Comparison of ENCODE assay signal across 10 cellular contexts in the genomic region with DNA sequence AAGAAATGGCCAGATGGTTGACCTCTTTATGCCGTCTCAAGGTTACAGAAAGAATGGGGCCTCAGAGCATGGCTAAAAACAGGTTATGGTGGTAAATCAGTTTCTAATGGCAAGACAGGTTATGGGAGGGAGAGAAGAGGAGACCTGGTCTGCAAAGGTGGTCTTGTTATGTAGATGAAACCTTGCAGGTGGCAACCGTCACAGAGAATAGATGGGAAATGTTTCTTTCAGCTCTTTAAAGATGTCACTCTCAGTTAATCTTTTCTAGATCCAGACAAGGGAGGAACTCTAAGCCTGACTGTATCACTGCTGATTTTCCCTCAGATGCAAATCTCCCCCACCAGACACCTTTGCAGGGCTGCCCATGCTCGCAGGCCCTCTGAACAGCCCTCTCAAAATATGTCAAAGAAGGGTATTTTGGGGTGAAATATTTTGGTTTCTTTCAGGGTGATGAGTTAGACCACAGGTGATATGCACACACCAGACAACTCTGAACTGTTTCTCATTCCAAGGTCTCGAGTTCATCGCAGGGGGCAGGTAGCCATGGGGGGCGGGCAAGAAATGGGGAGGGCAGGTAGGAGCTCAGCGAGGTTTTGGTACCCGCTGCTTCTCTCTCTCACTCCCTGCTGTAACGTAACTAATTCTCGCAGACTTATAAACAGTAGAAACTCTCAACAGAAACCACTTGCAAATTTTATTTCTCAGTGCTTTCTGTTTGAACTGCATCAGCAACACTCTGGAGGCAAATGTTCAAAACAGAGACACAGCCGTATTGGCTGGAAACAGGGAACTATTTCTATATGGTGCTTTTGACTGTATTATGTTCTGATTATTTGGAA. TPM values are rescaled to one million over a fixed set of nuclear protein-coding genes. Genes with fewer than 3 reads are reported as not detected.
DNase-seq lines count a peak whose midpoint lies in the region; ATAC-seq and TF ChIP-seq lines count a peak whose summit lies in the region.
"Had no signal": no experiment of that assay in that cellular context is flagged by ENCODE, and none has a peak within 500 bp of the region (broad histone marks: within the 10 kb centered on the region; RNA-seq: fewer than 3 reads in every experiment).

No MANE protein-coding gene starts in this region.

- TF ChIP-seq CTCF in H9 (conservative IDR thresholded peaks at IDR 0.05) (no peak), tibial artery (IDR thresholded peaks at IDR 0.05) (no peak)

- no peak for ATAC-seq in activated CD4-positive, alpha-beta T cell treated with anti-CD3 and anti-CD28 coated beads for 36 hours
- ATAC-seq in HG03457 (IDR thresholded peaks at IDR 0.05; ENCODE audit: unreplicated experiment) (peak; percentile 69), left lobe of liver (no peak)
- peak; percentile 18 to 44 for ATAC-seq in stimulated activated naive B cell treated with anti-CD40 and anti-IgM and Interleukin-4, amounts not matched to agents 10 μg/mL and 1 μg/mL and 100 μg/mL, for 72 hours (replicated peaks)

- H3K79me1 ChIP-seq in H9 (ENCODE audit: insufficient read depth, low read depth, low read length, poor library complexity, severe bottlenecking) = no peaks in the 10 kb centered on the region

- H4K91ac ChIP-seq in H9 (ENCODE audit: insufficient read length, low read depth, low read length) = no peak overlapping the region

- CTCF ChIA-PET in activated CD4-positive, alpha-beta T cell treated with anti-CD3 and anti-CD28 coated beads for 36 hours (lab: Charles Lee) = no interaction called here

- H3K4me2 ChIP-seq in H9 (ENCODE audit: insufficient read depth, insufficient read length, low read length) = peak overlapping the region; percentile 38

- no peaks in the 10 kb centered on the region for H3K27me3 Mint-ChIP-seq in activated CD4-positive, alpha-beta T cell treated with anti-CD3 and anti-CD28 coated beads, Interleukin-2, amount 10 ng/mL, durations not matched to agents 24 days and 14 days
- no peaks in the 10 kb centered on the region for H3K27me3 Mint-ChIP-seq in activated CD4-positive, alpha-beta T cell treated with anti-CD3 and anti-CD28 coated beads for 36 hours
- peaks cover 4% of the 10 kb centered on the region for H3K27me3 Mint-ChIP-seq in H9 (ENCODE audit: low read depth)
- no peaks in the 10 kb centered on the region for H3K27me3 Mint-ChIP-seq in stimulated activated naive B cell treated with anti-CD40 and anti-IgM and Interleukin-4, amounts not matched to agents 10 μg/mL and 1 μg/mL and 100 μg/mL, for 72 hours

- peak overlapping the region; percentile 62 for H3K18ac ChIP-seq in H9 (ENCODE audit: insufficient read length, low read depth, low read length)

- H4K8ac ChIP-seq in H9 (replicated peaks; ENCODE audit: insufficient read length, low read depth, low read length) = no peak overlapping the region

- intact Hi-C loops in activated CD4-positive, alpha-beta T cell treated with anti-CD3 and anti-CD28 coated beads, Interleukin-2, amount 10 ng/mL, durations not matched to agents 24 days and 14 days (cut with micrococcal nuclease) = no loop called here
- intact Hi-C loops in activated CD4-positive, alpha-beta T cell treated with anti-CD3 and anti-CD28 coated beads for 36 hours (cut with DNase I, micrococcal nuclease) = no loop called here
- intact Hi-C loops in tibial artery (cut with DNase I; ENCODE audit: low total_unique reads) = no loop called here

- H3K56ac ChIP-seq in H9 (ENCODE audit: insufficient read length, low read depth, low read length) = no peak overlapping the region

- H4K20me1 ChIP-seq in H9 (ENCODE audit: control insufficient read depth, insufficient read depth, insufficient read length) = no peaks in the 10 kb centered on the region

- H4K5ac ChIP-seq in H9 (ENCODE audit: insufficient read length, low read depth, low read length) = no peak overlapping the region

- H3K4me3 Mint-ChIP-seq in activated CD4-positive, alpha-beta T cell treated with anti-CD3 and anti-CD28 coated beads, Interleukin-2, amount 10 ng/mL, durations not matched to agents 24 days and 14 days = no peak overlapping the region
- H3K4me3 Mint-ChIP-seq in activated CD4-positive, alpha-beta T cell treated with anti-CD3 and anti-CD28 coated beads for 36 hours = no peak overlapping the region
- H3K4me3 Mint-ChIP-seq in H9 = peak overlapping the region; percentile 44 to 65
- H3K4me3 Mint-ChIP-seq in stimulated activated naive B cell treated with anti-CD40 and anti-IgM and Interleukin-4, amounts not matched to agents 10 μg/mL and 1 μg/mL and 100 μg/mL, for 72 hours = no peak overlapping the region

- H3K36me3 Mint-ChIP-seq in activated CD4-positive, alpha-beta T cell treated with anti-CD3 and anti-CD28 coated beads, Interleukin-2, amount 10 ng/mL, durations not matched to agents 24 days and 14 days (ENCODE audit: low read depth) = peaks cover 7% of the 10 kb centered on the region
- H3K36me3 Mint-ChIP-seq in activated CD4-positive, alpha-beta T cell treated with anti-CD3 and anti-CD28 coated beads for 36 hours (ENCODE audit: low read depth) = peaks cover 5% of the 10 kb centered on the region
- peaks cover 27 to 63% (median 28%) of the 10 kb centered on the region in 3 experiments for H3K36me3 Mint-ChIP-seq in H9 (ENCODE audit: insufficient read depth in 1 of 3, low read depth in 3 of 3)
- peaks cover 10 to 17% of the 10 kb centered on the region in 2 donors for H3K36me3 Mint-ChIP-seq in stimulated activated naive B cell treated with anti-CD40 and anti-IgM and Interleukin-4, amounts not matched to agents 10 μg/mL and 1 μg/mL and 100 μg/mL, for 72 hours

- no peak overlapping the region for H3K9ac ChIP-seq in H9 (ENCODE audit: extremely low read depth, insufficient read length, low read length)

- no peak overlapping the region for H3K4me3 ChIP-seq in tibial artery

- H2BK20ac ChIP-seq in H9 (ENCODE audit: low read depth, low read length, poor library complexity, severe bottlenecking) = no peak overlapping the region

- H3K14ac ChIP-seq in H9 (ENCODE audit: insufficient read depth, low read length) = peak overlapping the region; percentile 37; the same call in 1 of the 2 replicates

- H3K4ac ChIP-seq in H9 (ENCODE audit: low read depth, low read length) = no peak overlapping the region

- H3K23ac ChIP-seq in H9 (ENCODE audit: insufficient read length, low read depth, low read length) = no peak overlapping the region

- no peak overlapping the region for H2AK5ac ChIP-seq in H9 (ENCODE audit: insufficient read length, low read length)

- POLR2A ChIA-PET in activated CD4-positive, alpha-beta T cell treated with anti-CD3 and anti-CD28 coated beads for 36 hours (lab: Charles Lee) = no interaction called here

- H3K27ac ChIP-seq in H9 (ENCODE audit: insufficient read length, low read depth, low read length) (peak overlapping the region; percentile 79), tibial artery (no peak overlapping the region)

- H3K23me2 ChIP-seq in H9 (ENCODE audit: insufficient read length, low read depth, low read length, poor library complexity, severe bottlenecking) = no peaks in the 10 kb centered on the region

- H3K27ac Mint-ChIP-seq in activated CD4-positive, alpha-beta T cell treated with anti-CD3 and anti-CD28 coated beads, Interleukin-2, amount 10 ng/mL, durations not matched to agents 24 days and 14 days = peak overlapping the region; percentile 17
- no peak overlapping the region for H3K27ac Mint-ChIP-seq in activated CD4-positive, alpha-beta T cell treated with anti-CD3 and anti-CD28 coated beads for 36 hours
- peak overlapping the region; percentile 95 to 99 (median 97) for H3K27ac Mint-ChIP-seq in H9
- H3K27ac Mint-ChIP-seq in stimulated activated naive B cell treated with anti-CD40 and anti-IgM and Interleukin-4, amounts not matched to agents 10 μg/mL and 1 μg/mL and 100 μg/mL, for 72 hours = no peak overlapping the region

- H2AFZ ChIP-seq in H9 (ENCODE audit: low read length) = peak overlapping the region; percentile 12

- peak overlapping the region; percentile 77 for H3T11ph ChIP-seq in H9 (ENCODE audit: low read length)

- no peaks in the 10 kb centered on the region for H3K36me3 ChIP-seq in tibial artery

- no peak for DNase-seq in activated CD4-positive, alpha-beta T cell treated with anti-CD3 and anti-CD28 coated beads, Interleukin-2, amount 10 ng/mL, durations not matched to agents 24 days and 14 days
- no peak for DNase-seq in activated CD4-positive, alpha-beta T cell treated with anti-CD3 and anti-CD28 coated beads for 36 hours
- DNase-seq in H9 = peak; percentile 45
- no peak for DNase-seq in stimulated activated naive B cell treated with anti-CD40 and anti-IgM and Interleukin-4, amounts not matched to agents 10 μg/mL and 1 μg/mL and 100 μg/mL, for 72 hours
- DNase-seq in NCI-H82 treated with DMSO at 0.1 percent for 48 hours (lab: John Stamatoyannopoulos, UW; ENCODE audit: unreplicated experiment) = no peak
- DNase-seq in tibial artery = no peak
- DNase-seq in left lobe of liver (ENCODE audit: low spot score) = no peak
- DNase-seq: 8988T; activated CD4-positive, alpha-beta T cell treated with anti-CD3 and anti-CD28 coated beads, Interleukin-2, amount 50 U/mL, for 4 hours had no signal

- WGBS in H9 (ENCODE audit: extremely low coverage, insufficient read length, low lambda C conversion rate) = no CpG with 5 or more reads among the region's 11 CpGs

- H3K27me3 ChIP-seq in H9 (ENCODE audit: insufficient read depth, low read length) = no peaks in the 10 kb centered on the region
- H3K27me3 ChIP-seq in tibial artery = no peaks in the 10 kb centered on the region

- H2BK15ac ChIP-seq in H9 (ENCODE audit: low read depth, low read length) = no peak overlapping the region

- peak overlapping the region; percentile 83 for H2BK120ac ChIP-seq in H9 (ENCODE audit: low read depth, low read length, poor library complexity, severe bottlenecking)

- H3K4me1 ChIP-seq in H9 (ENCODE audit: insufficient read depth, low read length) (peaks cover 5% of the 10 kb centered on the region; the same call in 1 of the 2 replicates), tibial artery (no peaks in the 10 kb centered on the region)

- H3K9me3 ChIP-seq in H9 (ENCODE audit: control insufficient read depth, low read depth, low read length) (peaks cover 10% of the 10 kb centered on the region), tibial artery (no peaks in the 10 kb centered on the region)

- H2BK5ac ChIP-seq in H9 (ENCODE audit: insufficient read length, low read length) = peak overlapping the region; percentile 16

- no peak overlapping the region for H2BK12ac ChIP-seq in H9 (ENCODE audit: insufficient read length, low read depth, low read length)

- H3K4me1 Mint-ChIP-seq in activated CD4-positive, alpha-beta T cell treated with anti-CD3 and anti-CD28 coated beads, Interleukin-2, amount 10 ng/mL, durations not matched to agents 24 days and 14 days = no peaks in the 10 kb centered on the region
- H3K4me1 Mint-ChIP-seq in activated CD4-positive, alpha-beta T cell treated with anti-CD3 and anti-CD28 coated beads for 36 hours = no peaks in the 10 kb centered on the region
- peaks cover 37 to 44% of the 10 kb centered on the region in 2 experiments for H3K4me1 Mint-ChIP-seq in H9
- H3K4me1 Mint-ChIP-seq in stimulated activated naive B cell treated with anti-CD40 and anti-IgM and Interleukin-4, amounts not matched to agents 10 μg/mL and 1 μg/mL and 100 μg/mL, for 72 hours = peaks cover 11 to 15% of the 10 kb centered on the region in 2 donors

- H3K9me3 Mint-ChIP-seq in activated CD4-positive, alpha-beta T cell treated with anti-CD3 and anti-CD28 coated beads, Interleukin-2, amount 10 ng/mL, durations not matched to agents 24 days and 14 days = peaks cover 12% of the 10 kb centered on the region
- H3K9me3 Mint-ChIP-seq in activated CD4-positive, alpha-beta T cell treated with anti-CD3 and anti-CD28 coated beads for 36 hours (ENCODE audit: low read depth) = peaks cover 11% of the 10 kb centered on the region
- H3K9me3 Mint-ChIP-seq in H9 = peaks cover 37 to 47% of the 10 kb centered on the region in 2 experiments
- H3K9me3 Mint-ChIP-seq in stimulated activated naive B cell treated with anti-CD40 and anti-IgM and Interleukin-4, amounts not matched to agents 10 μg/mL and 1 μg/mL and 100 μg/mL, for 72 hours = peaks cover 5 to 10% of the 10 kb centered on the region in 2 donors

- H3K79me2 ChIP-seq in H9 (ENCODE audit: insufficient read depth, low read length) = no peaks in the 10 kb centered on the region

RNA-seq across cellular contexts. Expression of a gene that starts 32.4 kb away (rescaled TPM):
- 84.8 and 89.8 TPM in 2 replicates for total RNA-seq in activated CD4-positive, alpha-beta T cell treated with anti-CD3 and anti-CD28 coated beads, Interleukin-2, amount 10 ng/mL, durations not matched to agents 24 days and 14 days
- 10 to 100 TPM; 44.3 to 65.7 TPM for total RNA-seq in activated CD4-positive, alpha-beta T cell treated with anti-CD3 and anti-CD28 coated beads for 36 hours
- 107 and 110 TPM in 2 replicates for total RNA-seq in H9 (2021)
- total RNA-seq in left lobe of liver = 11.3 TPM

RNA-seq across cellular contexts. Expression of a gene that starts 32.7 kb away (rescaled TPM):
- total RNA-seq in activated CD4-positive, alpha-beta T cell treated with anti-CD3 and anti-CD28 coated beads, Interleukin-2, amount 10 ng/mL, durations not matched to agents 24 days and 14 days = 14.7 and 17.6 TPM in 2 replicates
- total RNA-seq in activated CD4-positive, alpha-beta T cell treated with anti-CD3 and anti-CD28 coated beads for 36 hours = 10 to 100 TPM; 20.4 to 24.3 TPM
- 4.9 and 6.3 TPM in 2 replicates for total RNA-seq in H9 (2021)
- 5.9 TPM for total RNA-seq in left lobe of liver

Comparison
In these comparisons a context has a peak if more than half of its experiments do, and no peak if none do; other contexts are left out.
1. H3K27ac Mint-ChIP-seq: peak in activated CD4-positive, alpha-beta T cell treated with anti-CD3 and anti-CD28 coated beads, Interleukin-2, amount 10 ng/mL, durations not matched to agents 24 days and 14 days (single experiment) and H9 (3 of 3); none in activated CD4-positive, alpha-beta T cell treated with anti-CD3 and anti-CD28 coated beads for 36 hours (single experiment) and stimulated activated naive B cell treated with anti-CD40 and anti-IgM and Interleukin-4, amounts not matched to agents 10 μg/mL and 1 μg/mL and 100 μg/mL, for 72 hours (single experiment).
2. H3K4me3 Mint-ChIP-seq: peak in H9 (2 of 2); none in activated CD4-positive, alpha-beta T cell treated with anti-CD3 and anti-CD28 coated beads, Interleukin-2, amount 10 ng/mL, durations not matched to agents 24 days and 14 days (single experiment), activated CD4-positive, alpha-beta T cell treated with anti-CD3 and anti-CD28 coated beads for 36 hours (single experiment) and stimulated activated naive B cell treated with anti-CD40 and anti-IgM and Interleukin-4, amounts not matched to agents 10 μg/mL and 1 μg/mL and 100 μg/mL, for 72 hours (0 of 2).
3. ATAC-seq: peak in HG03457 (single experiment) and stimulated activated naive B cell treated with anti-CD40 and anti-IgM and Interleukin-4, amounts not matched to agents 10 μg/mL and 1 μg/mL and 100 μg/mL, for 72 hours (2 of 2); none in activated CD4-positive, alpha-beta T cell treated with anti-CD3 and anti-CD28 coated beads for 36 hours (single experiment) and left lobe of liver (single experiment).